In genomic region chr5:135398160-135398854, GRCh38 we compare ENCODE assay signal across 8 cellular contexts. TPM values are rescaled to one million over a fixed set of nuclear protein-coding genes. Genes with fewer than 3 reads are reported as not detected.
DNase-seq lines count a peak whose midpoint lies in the region; ATAC-seq and TF ChIP-seq lines count a peak whose summit lies in the region.

No MANE protein-coding gene starts in this region.

- H3K4me3 ChIP-seq in HAP-1 (peak overlapping the region; percentile 76), upper lobe of right lung (peak overlapping the region; percentile 82)

- H3K27me3 ChIP-seq in HAP-1 (ENCODE audit: low read depth) (no peaks in the 10 kb centered on the region), upper lobe of right lung (no peaks in the 10 kb centered on the region)

- H3K9me3 ChIP-seq in HAP-1 (no peaks in the 10 kb centered on the region), upper lobe of right lung (no peaks in the 10 kb centered on the region)

- H3K4me1 Mint-ChIP-seq in nephron progenitor cell = peaks cover 64% of the 10 kb centered on the region

- no peak for TF ChIP-seq POLR2A in erythroblast (IDR thresholded peaks at IDR 0.05; ENCODE audit: low read length)

- in situ Hi-C loops in HAP-1 (cut with MboI; ENCODE audit: low sequenced_read_pairs) = no loop called here

- peak overlapping the region; percentile 94 for H3K27ac ChIP-seq in upper lobe of right lung

- intact Hi-C loops in upper lobe of right lung (cut with DNase I) = no loop called here

- H3K36me3 Mint-ChIP-seq in nephron progenitor cell (ENCODE audit: low read depth) = peaks cover 4% of the 10 kb centered on the region

- no peak overlapping the region for H3K27ac Mint-ChIP-seq in nephron progenitor cell

- H3K9me3 Mint-ChIP-seq in nephron progenitor cell = no peaks in the 10 kb centered on the region

- H3K4me3 Mint-ChIP-seq in nephron progenitor cell = peak overlapping the region; percentile 87

- H3K4me1 ChIP-seq in HAP-1 (peaks cover 15% of the 10 kb centered on the region), upper lobe of right lung (peaks cover 48% of the 10 kb centered on the region)

- TF ChIP-seq CTCF in nephron progenitor cell (IDR thresholded peaks at IDR 0.05) (no peak), upper lobe of right lung (IDR thresholded peaks at IDR 0.05) (no peak)

- H3K27me3 Mint-ChIP-seq in nephron progenitor cell (ENCODE audit: low read depth, poor library complexity) = peaks cover 26% of the 10 kb centered on the region

- ATAC-seq in upper lobe of right lung = peak; percentile 24

- H3K36me3 ChIP-seq in HAP-1 (replicated peaks) = peaks cover 2% of the 10 kb centered on the region; the same call in 1 of the 2 replicates
- H3K36me3 ChIP-seq in upper lobe of right lung = no peaks in the 10 kb centered on the region

- DNase-seq in GM03348 (ENCODE audit: low spot score) (peak; percentile 66), HAP-1 (ENCODE audit: low spot score in 2 of 2) (peak in 1 of 2 experiments; percentile 55), NCI-H146 (lab: John Stamatoyannopoulos, UW) (peak; percentile 90), erythroblast (lab: John Stamatoyannopoulos, UW) (peak; percentile 70 to 74), nephron progenitor cell (peak; percentile 54), upper lobe of right lung (peak; percentile 80)
- DNase-seq in activated CD4-positive, alpha-beta T cell treated with anti-CD3 and anti-CD28 coated beads, Interleukin-2, amount 50 U/mL, for 48 hours = peak; percentile 51 to 61
- DNase-seq in effector CD4-positive, alpha-beta T cell = no peak

RNA-seq across cellular contexts. Expression of gene MACROH2A1, which starts 0.7 kb away (rescaled TPM):
- 179 TPM for total RNA-seq in upper lobe of right lung

RNA-seq across cellular contexts. Expression of gene DCANP1, which starts 48.8 kb away (rescaled TPM):
- total RNA-seq in upper lobe of right lung = not detected

RNA-seq across cellular contexts. Expression of gene TIFAB, which starts 53.8 kb away (rescaled TPM):
- total RNA-seq in upper lobe of right lung = 0.43 TPM
